In genomic region chr1:91609571-91609970, GRCh38 we compare ENCODE assay signal across 13 cellular contexts.
DNase-seq lines count a peak whose midpoint lies in the region; ATAC-seq lines count a peak whose summit lies in the region.
"Had no signal": no experiment of that assay in that cellular context is flagged by ENCODE, and none has a peak within 500 bp of the region (broad histone marks: within the 10 kb centered on the region; RNA-seq: fewer than 3 reads in every experiment).

No MANE protein-coding gene starts in this region.

- no CpG with 5 or more reads among the region's 5 CpGs for WGBS in neuronal stem cell (ENCODE audit: extremely low coverage in 2 of 2, insufficient read length in 2 of 2, insufficient replicate concordance in 1 of 2), 2 donors

- ATAC-seq in GM19467 (IDR thresholded peaks at IDR 0.05; ENCODE audit: unreplicated experiment): no peak
- ATAC-seq: activated CD8-positive, alpha-beta T cell treated with anti-CD3 and anti-CD28 coated beads for 36 hours had no signal

- H3K23ac ChIP-seq in neuronal stem cell (ENCODE audit: low read depth, low read length, poor library complexity): no peak overlapping the region

- H3K4me2 ChIP-seq in neuronal stem cell (ENCODE audit: insufficient read depth, low read length, poor library complexity, severe bottlenecking): no peak overlapping the region

- DNase-seq in Caki2 (ENCODE audit: low read depth) (peak; percentile 44), M059J (ENCODE audit: low read depth) (peak; percentile 83), epithelial cell of prostate (ENCODE audit: low read depth, low spot score) (peak; percentile 12), neuronal stem cell (ENCODE audit: low spot score) (no peak), NCI-H446 treated with DMSO at 0.1 percent for 48 hours (lab: John Stamatoyannopoulos, UW) (no peak), cortex of kidney (lab: John Stamatoyannopoulos, UW) (no peak)
- DNase-seq in effector memory CD4-positive, alpha-beta T cell: no peak
- DNase-seq: activated CD8-positive, alpha-beta T cell treated with anti-CD3 and anti-CD28 coated beads for 36 hours; NCI-H1092; NCI-H510A treated with DMSO at 0.1 percent for 48 hours; stimulated activated CD4-positive, alpha-beta T cell treated with anti-CD3 and anti-CD28 coated beads, Interleukin-4, amount 100 ng/mL, for 4 hours had no signal

- H3K79me1 ChIP-seq in neuronal stem cell (ENCODE audit: low read depth, low read length): no peaks in the 10 kb centered on the region

- no peak overlapping the region for H3K9ac ChIP-seq in neuronal stem cell (ENCODE audit: low read depth, low read length, poor library complexity)

- H3K36me3 ChIP-seq in neuronal stem cell (replicated peaks in 1 of 2; ENCODE audit: control insufficient read depth in 2 of 2, insufficient read depth in 2 of 2, low read length in 2 of 2): no peaks in the 10 kb centered on the region
- no peaks in the 10 kb centered on the region for H3K36me3 ChIP-seq in effector memory CD4-positive, alpha-beta T cell (ENCODE audit: control insufficient read depth, insufficient read depth, low read length)

- H3K14ac ChIP-seq in neuronal stem cell (ENCODE audit: low read length): no peak overlapping the region

- H2BK120ac ChIP-seq in neuronal stem cell (ENCODE audit: low read depth, low read length): no peak overlapping the region

- peak overlapping the region; percentile 3 for H2AK5ac ChIP-seq in neuronal stem cell (ENCODE audit: low read depth, low read length)

- H2AFZ ChIP-seq in neuronal stem cell (ENCODE audit: low read length): peak overlapping the region; percentile 4

- in situ Hi-C loops in Caki2 (cut with HindIII; ENCODE audit: low pct_unique_long_range_greater_than_20kb, low sequenced_read_pairs): no loop called here

- no peak overlapping the region for H3K4me3 ChIP-seq in neuronal stem cell (ENCODE audit: low read length in 2 of 2)
- no peak overlapping the region for H3K4me3 ChIP-seq in effector memory CD4-positive, alpha-beta T cell (ENCODE audit: insufficient read depth, low read depth, low read length, poor library complexity, severe bottlenecking)

- H3K4ac ChIP-seq in neuronal stem cell (ENCODE audit: low read length): no peak overlapping the region

- peaks cover 6 to 16% of the 10 kb centered on the region in 2 donors for H3K4me1 ChIP-seq in neuronal stem cell (ENCODE audit: control insufficient read depth in 2 of 2, insufficient read depth in 1 of 2, low read depth in 1 of 2, low read length in 2 of 2)
- no peaks in the 10 kb centered on the region for H3K4me1 ChIP-seq in effector memory CD4-positive, alpha-beta T cell (ENCODE audit: control insufficient read depth, insufficient read depth, low read length, poor library complexity, severe bottlenecking)

- no peaks in the 10 kb centered on the region for H3K9me3 ChIP-seq in neuronal stem cell (replicated peaks in 1 of 2; ENCODE audit: control insufficient read depth in 2 of 2, insufficient read depth in 1 of 2, low read depth in 1 of 2, low read length in 2 of 2)
- H3K9me3 ChIP-seq in effector memory CD4-positive, alpha-beta T cell (ENCODE audit: control insufficient read depth, low read length): no peaks in the 10 kb centered on the region

- no peak overlapping the region for H2BK12ac ChIP-seq in neuronal stem cell (ENCODE audit: low read length)

- H3K18ac ChIP-seq in neuronal stem cell (ENCODE audit: low read length): no peak overlapping the region

- H4K91ac ChIP-seq in neuronal stem cell (ENCODE audit: low read depth, low read length, poor library complexity): no peak overlapping the region

- H2BK15ac ChIP-seq in neuronal stem cell (ENCODE audit: low read length): no peak overlapping the region

- H3K27ac ChIP-seq in epithelial cell of prostate: peak overlapping the region; percentile 55
- H3K27ac ChIP-seq in neuronal stem cell (replicated peaks; ENCODE audit: low read length): no peak overlapping the region
- H3K27ac ChIP-seq in effector memory CD4-positive, alpha-beta T cell (ENCODE audit: insufficient read depth, low read length, poor library complexity, severe bottlenecking): no peak overlapping the region
- H3K27ac ChIP-seq: HL-60 had no signal

- no peak overlapping the region for H4K8ac ChIP-seq in neuronal stem cell (ENCODE audit: low read depth, low read length)

- H2BK5ac ChIP-seq in neuronal stem cell (ENCODE audit: low read length): no peak overlapping the region

- no peaks in the 10 kb centered on the region for H3K27me3 ChIP-seq in neuronal stem cell (ENCODE audit: control insufficient read depth in 3 of 3, insufficient read depth in 3 of 3, low read depth in 1 of 3, low read length in 3 of 3)
- H3K27me3 ChIP-seq in effector memory CD4-positive, alpha-beta T cell (replicated peaks; ENCODE audit: control insufficient read depth, insufficient read depth, low read length, poor library complexity, severe bottlenecking): no peaks in the 10 kb centered on the region

Comparison
In these comparisons a context has a peak if more than half of its experiments do, and no peak if none do; other contexts are left out.
1. DNase-seq: peak in Caki2 (single experiment), M059J (single experiment) and epithelial cell of prostate (single experiment); none in neuronal stem cell (single experiment), effector memory CD4-positive, alpha-beta T cell (0 of 3), NCI-H446 treated with DMSO at 0.1 percent for 48 hours (single experiment) and cortex of kidney (single experiment).